ENCODE assay signal across 8 cellular contexts in the genomic region with DNA sequence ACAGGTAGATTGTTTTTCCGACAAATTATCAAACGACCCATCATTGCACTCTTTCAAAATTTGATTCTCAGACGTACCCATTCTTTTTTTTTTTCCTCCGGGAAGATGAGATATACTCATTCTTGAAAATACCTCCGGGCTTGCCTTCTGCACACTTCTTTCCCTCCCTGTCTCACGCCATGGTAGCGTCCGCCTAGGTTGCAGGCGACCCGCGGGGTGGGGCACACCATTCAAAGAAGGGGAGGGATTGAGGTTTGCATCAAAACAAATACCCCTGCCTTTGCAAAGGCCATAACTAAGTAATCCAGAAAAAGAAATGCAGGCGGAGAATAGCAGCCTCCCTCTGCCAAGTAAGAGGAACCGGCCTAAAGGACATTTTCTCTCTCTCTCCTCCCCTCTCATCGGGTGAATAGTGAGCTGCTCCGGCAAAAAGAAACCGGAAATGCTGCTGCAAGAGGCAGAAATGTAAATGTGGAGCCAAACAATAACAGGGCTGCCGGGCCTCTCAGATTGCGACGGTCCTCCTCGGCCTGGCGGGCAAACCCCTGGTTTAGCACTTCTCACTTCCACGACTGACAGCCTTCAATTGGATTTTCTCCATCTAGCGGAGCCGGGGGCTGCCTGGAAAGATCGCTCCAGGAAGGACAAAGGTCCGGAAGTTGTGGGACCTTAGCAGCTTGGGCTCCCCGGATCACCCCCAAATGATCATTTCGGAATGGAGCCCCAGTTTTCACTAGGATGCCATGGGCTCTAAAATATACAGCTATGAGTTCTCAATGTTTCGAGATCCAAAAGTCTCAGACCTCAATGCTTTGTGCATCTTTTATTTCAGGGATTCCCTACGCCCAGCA.
DNase-seq lines count a peak whose midpoint lies in the region; ATAC-seq, FAIRE-seq and TF ChIP-seq lines count a peak whose summit lies in the region.

No MANE protein-coding gene starts in this region.

- ATAC-seq in HG02798 (IDR thresholded peaks at IDR 0.05; ENCODE audit: poor library complexity, unreplicated experiment), result peak; percentile 60

- DNase-seq in GM12865 (ENCODE audit: low read depth), result peak; percentile 91
- peak; percentile 68 for DNase-seq in NCI-H1436 treated with DMSO at 0.1 percent for 48 hours (lab: John Stamatoyannopoulos, UW)
- DNase-seq in T-helper 2 cell, result peak in 4 of 5 experiments; percentile 44 to 82 (median 67)
- peak in 56 of 58 donors; percentile 55 to 95 (median 82) for DNase-seq in anterior cingulate cortex (lab: John Stamatoyannopoulos, UW)
- peak; percentile 76 for DNase-seq in hepatic stellate cell (ENCODE audit: low spot score)
- DNase-seq in retinal pigment epithelial cell (ENCODE audit: low read depth), result peak; percentile 47
- no peak for DNase-seq in GM19239 (ENCODE audit: insufficient read length, low spot score)

- TF ChIP-seq CTCF in GM12865 (IDR thresholded peaks at IDR 0.05; ENCODE audit: insufficient read depth, low read depth, low read length, missing control alignments) (no peak), retinal pigment epithelial cell (conservative IDR thresholded peaks at IDR 0.05; ENCODE audit: low read depth, low read length) (no peak)

- H3K4me3 ChIP-seq in GM12865 (ENCODE audit: low read depth, low read length) (peak overlapping the region; percentile 98), retinal pigment epithelial cell (ENCODE audit: low read length) (peak overlapping the region; percentile 97)

- no peak for FAIRE-seq in GM19239 (lab: Jason Lieb, UNC)
